Comparison of ENCODE assay signal across 25 cellular contexts in genomic region chr4:41487868-41488267, GRCh38. TPM values are rescaled to one million over a fixed set of nuclear protein-coding genes. Genes with fewer than 3 reads are reported as not detected.
"Had no signal": no experiment of that assay in that cellular context is flagged by ENCODE, and none has a peak within 500 bp of the region (broad histone marks: within the 10 kb centered on the region; RNA-seq: fewer than 3 reads in every experiment).

No MANE protein-coding gene starts in this region.

- H3K36me3 ChIP-seq: neutrophil, pancreas, sigmoid colon, stomach, thoracic aorta, thyroid gland, tibial nerve, upper lobe of left lung, vagina had no signal

- H3K4me3 ChIP-seq: pancreas, psoas muscle, sigmoid colon, stomach, thoracic aorta, thyroid gland, tibial nerve, upper lobe of left lung, vagina had no signal

- DNase-seq: naive thymus-derived CD8-positive, alpha-beta T cell; nephron progenitor cell; nucleus accumbens; pancreas; psoas muscle; right cardiac atrium; sigmoid colon; small intestine; stimulated activated CD4-positive, alpha-beta T cell treated with anti-CD3 and anti-CD28 coated beads, Interleukin-15, amount 100 ng/mL, for 24 hours; stimulated activated CD4-positive, alpha-beta T cell treated with anti-CD3 and anti-CD28 coated beads, Interleukin-2, amount 100 ng/mL, for 24 hours; stimulated activated CD4-positive, alpha-beta T cell treated with anti-CD3 and anti-CD28 coated beads, Interleukin-2, amount 100 ng/mL, for 48 hours; stimulated activated CD4-positive, alpha-beta T cell treated with anti-CD3 and anti-CD28 coated beads, Interleukin-4, amount 100 ng/mL, for 24 hours; stimulated activated naive B cell treated with anti-CD40 and anti-IgM and Interleukin-4, amounts not matched to agents 10 μg/mL and 1 μg/mL and 100 μg/mL, for 72 hours; stimulated activated naive CD4-positive, alpha-beta T cell treated with Interleukin-2 at 50 U/mL for 16 hours; stomach; thyroid gland; trophoblast cell; upper lobe of left lung had no signal

- H3K9me3 ChIP-seq: neutrophil, pancreas, psoas muscle, sigmoid colon, thoracic aorta, thyroid gland, upper lobe of left lung, vagina had no signal

- H3K27me3 ChIP-seq: pancreas, sigmoid colon, stomach, thyroid gland, tibial nerve, upper lobe of left lung, vagina had no signal

- ATAC-seq: naive thymus-derived CD8-positive, alpha-beta T cell; natural killer cell treated with Interleukin-12 subunit alpha and Interleukin-12 subunit beta and Interleukin-15 and Interleukin-18, amount 100 ng/mL, for 72 hours; pancreas; right cardiac atrium; stimulated activated effector memory CD8-positive, alpha-beta T cell treated with anti-CD3 and anti-CD28 coated beads, Interleukin-12 subunit alpha, Interleukin-12 subunit beta, amount 100 ng/mL, for 72 hours; stimulated activated naive B cell treated with anti-CD40 and anti-IgM and Interleukin-4, amounts not matched to agents 10 μg/mL and 1 μg/mL and 100 μg/mL, for 72 hours had no signal

- FAIRE-seq: urothelium cell line had no signal

- H3K4me1 ChIP-seq: pancreas, sigmoid colon, stomach, upper lobe of left lung, vagina had no signal

- H3K27ac ChIP-seq: neutrophil, pancreas, psoas muscle, sigmoid colon, stomach, thoracic aorta, thyroid gland, tibial nerve, upper lobe of left lung, vagina had no signal

RNA-seq across cellular contexts. Expression of gene LIMCH1, which starts 50.1 kb away (rescaled TPM):
- total RNA-seq: naive thymus-derived CD8-positive, alpha-beta T cell; natural killer cell treated with Interleukin-12 subunit alpha and Interleukin-12 subunit beta and Interleukin-15 and Interleukin-18, amount 100 ng/mL, for 72 hours had no signal
- polyA plus RNA-seq: naive thymus-derived CD8-positive, alpha-beta T cell had no signal
